In genomic region chr1:108474516-108474915, GRCh38 we compare ENCODE assay signal across 2 cellular contexts. TPM values are rescaled to one million over a fixed set of nuclear protein-coding genes. Genes with fewer than 3 reads are reported as not detected.
"Had no signal": no experiment of that assay in that cellular context is flagged by ENCODE, and none has a peak within 500 bp of the region (broad histone marks: within the 10 kb centered on the region; RNA-seq: fewer than 3 reads in every experiment).

No MANE protein-coding gene starts in this region.

RNA-seq across cellular contexts. Expression of gene NBPF6, which starts 24.4 kb away (rescaled TPM):
- total RNA-seq: G401, GM12878 had no signal
- polyA plus RNA-seq: GM12878 had no signal
